14 cellular contexts compared by ENCODE assay signal in the genomic region with DNA sequence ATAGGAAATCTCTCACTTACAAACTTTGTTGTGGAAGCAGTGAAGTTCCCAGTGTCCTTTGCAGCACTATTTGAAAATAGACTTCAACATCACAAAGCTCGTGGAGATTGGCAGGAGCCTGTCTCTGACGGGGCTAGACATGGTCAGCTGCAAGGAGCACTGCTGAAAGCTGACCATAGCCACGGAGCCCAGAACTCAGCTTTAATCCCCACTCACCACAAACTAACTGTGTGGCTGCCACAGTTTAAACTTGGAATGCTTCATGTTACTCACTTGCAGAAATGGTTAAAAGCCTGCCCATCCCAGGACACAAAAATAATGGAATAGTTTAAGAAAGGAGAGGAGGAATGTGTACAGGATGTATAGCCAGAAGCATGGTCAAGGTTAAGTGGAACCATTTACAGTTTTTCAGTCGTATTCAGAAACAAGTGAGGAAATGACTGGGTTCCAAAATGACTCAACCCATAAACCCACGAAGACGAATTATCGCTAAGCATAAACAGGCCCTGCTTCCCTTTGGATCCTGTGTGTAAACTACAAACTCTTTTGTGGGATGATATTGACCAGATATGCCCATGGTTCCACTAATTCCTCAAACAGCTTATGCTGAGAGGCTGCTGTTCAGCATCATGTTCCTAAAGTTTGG. TPM values are rescaled to one million over a fixed set of nuclear protein-coding genes. Genes with fewer than 3 reads are reported as not detected.
A peak's percentile ranks its signal among the peaks of the same experiment; 100 is the strongest.
DNase-seq lines count a peak whose midpoint lies in the region; ATAC-seq and TF ChIP-seq lines count a peak whose summit lies in the region.
"Had no signal": no experiment of that assay in that cellular context is flagged by ENCODE, and none has a peak within 500 bp of the region (broad histone marks: within the 10 kb centered on the region; RNA-seq: fewer than 3 reads in every experiment).

No MANE protein-coding gene starts in this region.

- no peaks in the 10 kb centered on the region for H3K4me1 Mint-ChIP-seq in MCF 10A (ENCODE audit: insufficient read depth, unreplicated experiment)

- H3K9me3 Mint-ChIP-seq in MCF 10A (ENCODE audit: unreplicated experiment) = no peaks in the 10 kb centered on the region
- H3K9me3 Mint-ChIP-seq: effector memory CD8-positive, alpha-beta T cell had no signal

- H3K9me3 ChIP-seq in Panc1 (ENCODE audit: control insufficient read depth, insufficient read depth, low read depth, low read length) (no peaks in the 10 kb centered on the region), osteoblast (ENCODE audit: low read depth, low read length) (no peaks in the 10 kb centered on the region)
- H3K9me3 ChIP-seq: thyroid gland had no signal

- peaks cover 44% of the 10 kb centered on the region for H3K36me3 ChIP-seq in Panc1 (ENCODE audit: control insufficient read depth, insufficient read depth, low read length)
- peaks cover 72% of the 10 kb centered on the region for H3K36me3 ChIP-seq in osteoblast (ENCODE audit: insufficient read depth, low read length)

- intact Hi-C loops in Panc1 (cut with micrococcal nuclease; ENCODE audit: unreplicated experiment) (no loop called here), MCF 10A (cut with micrococcal nuclease) (no loop called here)

- no peak overlapping the region for H3K4me3 Mint-ChIP-seq in MCF 10A (ENCODE audit: unreplicated experiment)
- H3K4me3 Mint-ChIP-seq: effector memory CD8-positive, alpha-beta T cell had no signal

- no peak overlapping the region for H2AFZ ChIP-seq in osteoblast (ENCODE audit: low read length)

- H3K4me3 ChIP-seq in Panc1 (ENCODE audit: low read depth in 2 of 2, low read length in 2 of 2) (no peak overlapping the region), osteoblast (ENCODE audit: insufficient read depth, low read length) (no peak overlapping the region)
- H3K4me3 ChIP-seq: thyroid gland had no signal

- TF ChIP-seq CTCF in Panc1 (IDR thresholded peaks at IDR 0.05) (no peak), MCF 10A (IDR thresholded peaks at IDR 0.05; ENCODE audit: unreplicated experiment) (no peak), osteoblast (IDR thresholded peaks at IDR 0.05; ENCODE audit: extremely low read depth, low read depth, low read length) (no peak)

- BruUV-seq in Panc1 (replicated peaks; lab: Mats Ljungman, UMichigan) (no TSS peak), MCF 10A (replicated peaks; lab: Mats Ljungman, UMichigan) (TSS peak; percentile 44)

- H3K4me1 ChIP-seq in Panc1 (ENCODE audit: control insufficient read depth, insufficient read depth, low read length) = no peaks in the 10 kb centered on the region
- peaks cover 30% of the 10 kb centered on the region for H3K4me1 ChIP-seq in osteoblast (ENCODE audit: insufficient read depth, low read length)
- H3K4me1 ChIP-seq: thyroid gland had no signal

- POLR2A ChIA-PET in Panc1 (lab: Charles Lee) = interaction anchor here (0.5 kb wide), 1 partner anchor 1190 kb away, joined by 4 read pairs; no protein-coding TSS in a partner anchor
- POLR2A ChIA-PET in MCF 10A (lab: Yijun Ruan, JAX) = interaction anchor here (0.6 to 0.7 kb wide), 2 partner anchors 167 to 233 kb away, joined by 3 read pairs; a partner anchor contains a TSS

- peaks cover 88% of the 10 kb centered on the region for H3K36me3 Mint-ChIP-seq in MCF 10A (ENCODE audit: insufficient read depth, unreplicated experiment)

- H3K79me2 ChIP-seq in osteoblast (ENCODE audit: insufficient read depth, low read length) = no peaks in the 10 kb centered on the region

- in situ Hi-C loops in Panc1 (cut with HindIII; ENCODE audit: low pct_unique_long_range_greater_than_20kb, low sequenced_read_pairs) = no loop called here

- H3K27me3 Mint-ChIP-seq in MCF 10A (ENCODE audit: insufficient read depth, unreplicated experiment) = no peaks in the 10 kb centered on the region
- H3K27me3 Mint-ChIP-seq: effector memory CD8-positive, alpha-beta T cell had no signal

- ATAC-seq in Panc1 (peak; percentile 32; the same call in 1 of the 2 replicates), GM19397 (IDR thresholded peaks at IDR 0.05; ENCODE audit: unreplicated experiment) (no peak)
- ATAC-seq: effector memory CD8-positive, alpha-beta T cell had no signal

- DNase-seq in GM03348 (ENCODE audit: low spot score) (peak; percentile 60), Panc1 (ENCODE audit: low read depth, low spot score) (no peak), MCF 10A (ENCODE audit: unreplicated experiment) (no peak), osteoblast (ENCODE audit: insufficient read length, low spot score, missing footprints) (no peak), DMS53 treated with DMSO at 0.1 percent for 48 hours (lab: John Stamatoyannopoulos, UW; ENCODE audit: unreplicated experiment) (no peak), RPMI8226 (no peak), CD1c-positive myeloid dendritic cell (ENCODE audit: extremely low spot score) (no peak)
- DNase-seq: DMS 273 treated with DMSO at 0.1 percent for 48 hours; effector memory CD8-positive, alpha-beta T cell; kidney; occipital lobe; stimulated activated CD4-positive, alpha-beta T cell treated with anti-CD3 and anti-CD28 coated beads, Interleukin-2, amount 100 ng/mL, for 48 hours; thyroid gland had no signal

- peak overlapping the region; percentile 37 for H3K4me2 ChIP-seq in osteoblast (ENCODE audit: insufficient read depth, low read length)

- H4K20me1 ChIP-seq in osteoblast (ENCODE audit: insufficient read depth, low read length) = no peaks in the 10 kb centered on the region

- H3K27ac ChIP-seq in Panc1 (ENCODE audit: low read length) (no peak overlapping the region), osteoblast (ENCODE audit: low read depth, low read length) (peak overlapping the region; percentile 81)
- H3K27ac ChIP-seq: thyroid gland had no signal

- H3K27ac Mint-ChIP-seq in MCF 10A (ENCODE audit: low read depth, unreplicated experiment) = no peak overlapping the region

- H3K27me3 ChIP-seq in Panc1 (ENCODE audit: control insufficient read depth, insufficient read depth, low read length) (no peaks in the 10 kb centered on the region), osteoblast (ENCODE audit: insufficient read depth, low read length) (no peaks in the 10 kb centered on the region)
- H3K27me3 ChIP-seq: thyroid gland had no signal

- CTCF ChIA-PET in Panc1 (lab: Charles Lee) = no interaction called here
- CTCF ChIA-PET in MCF 10A (lab: Yijun Ruan, JAX) = interaction anchor here (0.6 to 0.8 kb wide), 2 partner anchors 76 to 131 kb away, joined by 3 to 4 read pairs; no protein-coding TSS in a partner anchor

RNA-seq across cellular contexts. Expression of a gene that starts 18.2 kb away (rescaled TPM):
- total RNA-seq in Panc1 (2021; ENCODE audit: unreplicated experiment) (0.36 TPM), MCF 10A (2022) (not detected in 2 replicates), osteoblast (6.5 and 7.2 TPM in 2 replicates)
- polyA plus RNA-seq in Panc1 (2012; ENCODE audit: insufficient read length) = 0.36 TPM

RNA-seq across cellular contexts. Expression of a gene that starts 20.8 kb away (rescaled TPM):
- total RNA-seq in Panc1 (2021; ENCODE audit: unreplicated experiment) (73.4 TPM), MCF 10A (2022) (103 and 133 TPM in 2 replicates), osteoblast (46.7 and 54.5 TPM in 2 replicates)
- polyA plus RNA-seq in Panc1 (2012; ENCODE audit: insufficient read length) = 46.5 TPM

RNA-seq across cellular contexts. Expression of a gene that starts 20.9 kb away (rescaled TPM):
- total RNA-seq in Panc1 (2021; ENCODE audit: unreplicated experiment) = 21.4 TPM
- 22.6 TPM for polyA plus RNA-seq in Panc1 (2012; ENCODE audit: insufficient read length)
- total RNA-seq in MCF 10A (2022) = 26.4 and 32.0 TPM in 2 replicates
- total RNA-seq in osteoblast = 10.0 and 14.1 TPM in 2 replicates

RNA-seq across cellular contexts. Expression of a gene that starts 59.7 kb away (rescaled TPM):
- total RNA-seq in Panc1 (2021; ENCODE audit: unreplicated experiment) (0.18 TPM), MCF 10A (2022) (not detected in 2 replicates), osteoblast (0.36 TPM in 1 of 2 replicates, not detected in the other)
- not detected for polyA plus RNA-seq in Panc1 (2012; ENCODE audit: insufficient read length)
- total RNA-seq: occipital lobe had no signal
